ENCODE assay signal across 13 cellular contexts in genomic region chr13:43058836-43059235, GRCh38. TPM values are rescaled to one million over a fixed set of nuclear protein-coding genes. Genes with fewer than 3 reads are reported as not detected.
DNase-seq lines count a peak whose midpoint lies in the region; ATAC-seq and TF ChIP-seq lines count a peak whose summit lies in the region.
"Had no signal": no experiment of that assay in that cellular context is flagged by ENCODE, and none has a peak within 500 bp of the region (broad histone marks: within the 10 kb centered on the region; RNA-seq: fewer than 3 reads in every experiment).

No MANE protein-coding gene starts in this region.

- H3K27me3 ChIP-seq in skeletal muscle satellite cell (ENCODE audit: control insufficient read depth, insufficient read depth, low read length) (no peaks in the 10 kb centered on the region), esophagus muscularis mucosa (no peaks in the 10 kb centered on the region)
- H3K27me3 ChIP-seq: neural progenitor cell, stomach had no signal

- no peaks in the 10 kb centered on the region for H3K9me3 ChIP-seq in SK-N-MC (ENCODE audit: low read depth, low read length)
- no peaks in the 10 kb centered on the region for H3K9me3 ChIP-seq in skeletal muscle satellite cell (replicated peaks; ENCODE audit: low read length)
- H3K9me3 ChIP-seq in esophagus muscularis mucosa: no peaks in the 10 kb centered on the region
- H3K9me3 ChIP-seq: stomach had no signal

- H3K4me2 ChIP-seq in skeletal muscle satellite cell (ENCODE audit: low read length): peak overlapping the region; percentile 69
- H3K4me2 ChIP-seq: neural progenitor cell had no signal

- intact Hi-C loops in activated CD4-positive, alpha-beta T cell treated with anti-CD3 and anti-CD28 coated beads, Interleukin-2, amount 10 ng/mL, durations not matched to agents 24 days and 14 days (cut with micrococcal nuclease): loop anchor here (2.0 kb wide), 2 partner anchors 16 to 36 kb away; partner anchors contain the start of gene DNAJC15
- intact Hi-C loops in esophagus muscularis mucosa (cut with DNase I): no loop called here

- H3K27me3 Mint-ChIP-seq in activated CD4-positive, alpha-beta T cell treated with anti-CD3 and anti-CD28 coated beads, Interleukin-2, amount 10 ng/mL, durations not matched to agents 24 days and 14 days: no peaks in the 10 kb centered on the region
- H3K27me3 Mint-ChIP-seq: activated naive CD8-positive, alpha-beta T cell treated with anti-CD3 and anti-CD28 coated beads, Interleukin-2, amount 10 ng/mL, durations not matched to agents 7 days and 5 days had no signal

- H3K36me3 Mint-ChIP-seq in activated CD4-positive, alpha-beta T cell treated with anti-CD3 and anti-CD28 coated beads, Interleukin-2, amount 10 ng/mL, durations not matched to agents 24 days and 14 days (ENCODE audit: low read depth): peaks cover 21% of the 10 kb centered on the region

- H3K36me3 ChIP-seq in SK-N-MC (ENCODE audit: insufficient read depth, low read length) (no peaks in the 10 kb centered on the region), skeletal muscle satellite cell (ENCODE audit: insufficient read depth, low read length) (no peaks in the 10 kb centered on the region), esophagus muscularis mucosa (no peaks in the 10 kb centered on the region)
- H3K36me3 ChIP-seq: neural progenitor cell, stomach had no signal

- 86% methylated on average over 6 of the region's 6 CpGs for WGBS in esophagus muscularis mucosa

- TF ChIP-seq EP300 in esophagus muscularis mucosa (IDR thresholded peaks at IDR 0.05): no peak

- H3K4me1 ChIP-seq in skeletal muscle satellite cell (ENCODE audit: control insufficient read depth, insufficient read depth, low read length) (peaks cover 33% of the 10 kb centered on the region), esophagus muscularis mucosa (peaks cover 35 to 45% (median 39%) of the 10 kb centered on the region in 4 donors)

- H3K4me1 Mint-ChIP-seq in activated CD4-positive, alpha-beta T cell treated with anti-CD3 and anti-CD28 coated beads, Interleukin-2, amount 10 ng/mL, durations not matched to agents 24 days and 14 days: peaks cover 46% of the 10 kb centered on the region

- H3K4me3 ChIP-seq in SK-N-MC (peak overlapping the region; percentile 23; the same call in 1 of the 2 replicates), skeletal muscle satellite cell (ENCODE audit: low read length) (no peak overlapping the region), esophagus muscularis mucosa (no peak overlapping the region)
- H3K4me3 ChIP-seq: neural progenitor cell, stomach had no signal

- DNase-seq in activated CD4-positive, alpha-beta T cell treated with anti-CD3 and anti-CD28 coated beads, Interleukin-2, amount 10 ng/mL, durations not matched to agents 24 days and 14 days: no peak
- DNase-seq in activated CD4-positive, alpha-beta T cell treated with anti-CD3 and anti-CD28 coated beads, Interleukin-2, amount 50 U/mL, for 48 hours: no peak
- no peak for DNase-seq in SK-N-MC (ENCODE audit: low read depth, low spot score)
- peak; percentile 33 for DNase-seq in fibroblast of peridontal ligament (ENCODE audit: extremely low read depth)
- DNase-seq in NCI-H774 (lab: John Stamatoyannopoulos, UW): no peak
- no peak for DNase-seq in esophagus muscularis mucosa (ENCODE audit: extremely low spot score)
- DNase-seq: activated naive CD8-positive, alpha-beta T cell treated with anti-CD3 and anti-CD28 coated beads, Interleukin-2, amount 10 ng/mL, durations not matched to agents 7 days and 5 days; NCI-H1092; stomach had no signal

- H3K27ac Mint-ChIP-seq in activated CD4-positive, alpha-beta T cell treated with anti-CD3 and anti-CD28 coated beads, Interleukin-2, amount 10 ng/mL, durations not matched to agents 24 days and 14 days: peak overlapping the region; percentile 56
- H3K27ac Mint-ChIP-seq: neural progenitor cell had no signal

- no peak for ATAC-seq in GM21360 (IDR thresholded peaks at IDR 0.05; ENCODE audit: unreplicated experiment)
- ATAC-seq: SK-N-SH treated with all-trans-retinoic acid at 6 μM for 48 hours had no signal

- no peak for TF ChIP-seq CTCF in esophagus muscularis mucosa (IDR thresholded peaks at IDR 0.05)

- H3K27ac ChIP-seq in SK-N-MC (peak overlapping the region; percentile 68; the same call in 1 of the 2 replicates), esophagus muscularis mucosa (replicated peaks in 1 of 4) (no peak overlapping the region)
- H3K27ac ChIP-seq: neural progenitor cell had no signal

- H3K9ac ChIP-seq in SK-N-MC (ENCODE audit: insufficient read length) (no peak overlapping the region), skeletal muscle satellite cell (ENCODE audit: low read depth, low read length) (no peak overlapping the region)
- H3K9ac ChIP-seq: neural progenitor cell had no signal

- no peaks in the 10 kb centered on the region for H3K9me3 Mint-ChIP-seq in activated CD4-positive, alpha-beta T cell treated with anti-CD3 and anti-CD28 coated beads, Interleukin-2, amount 10 ng/mL, durations not matched to agents 24 days and 14 days
- H3K9me3 Mint-ChIP-seq: activated naive CD8-positive, alpha-beta T cell treated with anti-CD3 and anti-CD28 coated beads, Interleukin-2, amount 10 ng/mL, durations not matched to agents 7 days and 5 days had no signal

- H3K4me3 Mint-ChIP-seq in activated CD4-positive, alpha-beta T cell treated with anti-CD3 and anti-CD28 coated beads, Interleukin-2, amount 10 ng/mL, durations not matched to agents 24 days and 14 days: peak overlapping the region; percentile 55
- H3K4me3 Mint-ChIP-seq: activated naive CD8-positive, alpha-beta T cell treated with anti-CD3 and anti-CD28 coated beads, Interleukin-2, amount 10 ng/mL, durations not matched to agents 7 days and 5 days; neural progenitor cell had no signal

- no peak for TF ChIP-seq POLR2A in esophagus muscularis mucosa (IDR thresholded peaks at IDR 0.05; ENCODE audit: low read depth)

RNA-seq across cellular contexts. Expression of gene DNAJC15, which starts 35.5 kb away (rescaled TPM):
- total RNA-seq in activated CD4-positive, alpha-beta T cell treated with anti-CD3 and anti-CD28 coated beads, Interleukin-2, amount 10 ng/mL, durations not matched to agents 24 days and 14 days: 16.6 and 17.8 TPM in 2 replicates
- total RNA-seq in skeletal muscle satellite cell (2012; rRNA removed): 12.0 and 13.4 TPM in 2 replicates
- total RNA-seq in esophagus muscularis mucosa: 10 to 100 TPM; 13.3 to 19.8 (median 13.6) TPM
